ENCODE assay signal across 16 cellular contexts in the genomic region with DNA sequence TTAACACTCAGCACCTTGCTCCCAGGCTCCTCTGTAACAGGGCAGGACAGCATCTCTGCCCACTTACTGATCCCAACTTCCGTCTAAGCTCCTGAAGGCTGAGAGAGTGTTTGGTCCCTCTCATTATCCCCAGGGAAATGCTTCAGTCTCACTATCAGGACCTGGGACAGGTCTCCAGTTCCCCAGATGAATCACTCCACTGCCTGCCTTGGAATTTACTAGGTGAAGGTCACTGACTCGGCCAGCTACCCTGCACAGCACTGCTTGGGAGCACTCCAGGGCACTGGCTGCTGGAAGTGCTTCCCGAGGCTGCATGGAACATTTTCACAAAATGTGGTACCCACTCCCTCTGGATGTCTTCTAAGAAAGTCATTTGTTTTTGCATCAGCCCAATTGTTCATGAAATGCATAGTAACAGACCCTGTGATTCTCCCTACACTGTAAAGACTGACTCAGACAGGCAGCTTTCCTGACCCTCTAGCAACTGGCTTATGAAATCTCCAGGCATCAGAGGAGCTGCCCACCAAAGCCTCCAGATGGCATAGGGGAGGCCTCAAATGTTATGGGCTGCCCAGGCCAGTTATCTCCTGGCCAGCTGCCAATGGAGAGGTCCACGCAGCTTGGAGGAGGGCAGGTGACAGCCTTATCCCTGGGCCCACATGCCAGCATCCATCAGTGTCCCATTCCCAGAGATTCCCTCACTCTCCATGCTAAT.
DNase-seq lines count a peak whose midpoint lies in the region; ATAC-seq and TF ChIP-seq lines count a peak whose summit lies in the region.
"Had no signal": no experiment of that assay in that cellular context is flagged by ENCODE, and none has a peak within 500 bp of the region (broad histone marks: within the 10 kb centered on the region; RNA-seq: fewer than 3 reads in every experiment).

No MANE protein-coding gene starts in this region.

- no peak overlapping the region for H3K4me3 ChIP-seq in GM23248
- H3K4me3 ChIP-seq in heart left ventricle, result no peak overlapping the region
- H3K4me3 ChIP-seq in tibial artery, result no peak overlapping the region
- H3K4me3 ChIP-seq: coronary artery, Peyer's patch had no signal

- H3K36me3 Mint-ChIP-seq in activated CD4-positive, alpha-beta memory T cell treated with anti-CD3 and anti-CD28 coated beads for 36 hours, result no peaks in the 10 kb centered on the region

- ATAC-seq in heart left ventricle, result peak in 3 of 4 donors; percentile 55 to 81 (median 62)

- H3K27me3 ChIP-seq in GM23248 (replicated peaks; ENCODE audit: insufficient read depth), result no peaks in the 10 kb centered on the region
- no peaks in the 10 kb centered on the region for H3K27me3 ChIP-seq in heart left ventricle
- no peaks in the 10 kb centered on the region for H3K27me3 ChIP-seq in tibial artery
- H3K27me3 ChIP-seq: BE2C, Peyer's patch had no signal

- no peak for TF ChIP-seq CTCF in heart left ventricle (IDR thresholded peaks at IDR 0.05)
- TF ChIP-seq CTCF in tibial artery (IDR thresholded peaks at IDR 0.05), result no peak

- H3K9me2 ChIP-seq in GM23248 (ENCODE audit: insufficient read depth), result no peaks in the 10 kb centered on the region

- in situ Hi-C loops in GM23248 (cut with MboI), result no loop called here

- H4K20me1 ChIP-seq in GM23248 (ENCODE audit: insufficient read depth), result no peaks in the 10 kb centered on the region

- H3K4me1 Mint-ChIP-seq in activated CD4-positive, alpha-beta memory T cell treated with anti-CD3 and anti-CD28 coated beads for 36 hours (ENCODE audit: low read depth), result no peaks in the 10 kb centered on the region

- no peaks in the 10 kb centered on the region for H3F3A ChIP-seq in GM23248 (ENCODE audit: insufficient read depth)

- CTCF ChIA-PET in activated CD4-positive, alpha-beta memory T cell treated with anti-CD3 and anti-CD28 coated beads for 36 hours (lab: Charles Lee), result no interaction called here

- H3K9me3 Mint-ChIP-seq in activated CD4-positive, alpha-beta memory T cell treated with anti-CD3 and anti-CD28 coated beads for 36 hours, result no peaks in the 10 kb centered on the region
- H3K9me3 Mint-ChIP-seq: activated T-helper 1 cell treated with anti-CD3 and anti-CD28 coated beads, Interleukin-12 subunit alpha, Interleukin-12 subunit beta, Interleukin-2, Interleukin-4 antibody, amounts not matched to agents 30 ng/mL and 10 ng/mL and 1 ng/mL, durations not matched to agents 14 hours and 24 hours and 36 hours had no signal

- H3K27ac Mint-ChIP-seq in activated CD4-positive, alpha-beta memory T cell treated with anti-CD3 and anti-CD28 coated beads for 36 hours, result no peak overlapping the region
- H3K27ac Mint-ChIP-seq: activated T-helper 1 cell treated with anti-CD3 and anti-CD28 coated beads, Interleukin-12 subunit alpha, Interleukin-12 subunit beta, Interleukin-2, Interleukin-4 antibody, amounts not matched to agents 30 ng/mL and 10 ng/mL and 1 ng/mL, durations not matched to agents 14 hours and 24 hours and 36 hours had no signal

- H3K36me3 ChIP-seq in GM23248 (ENCODE audit: low read depth) (no peaks in the 10 kb centered on the region), heart left ventricle (no peaks in the 10 kb centered on the region), tibial artery (no peaks in the 10 kb centered on the region)
- H3K36me3 ChIP-seq: BE2C, Peyer's patch had no signal

- DNase-seq in A172 (ENCODE audit: low spot score) (peak; percentile 56), GM23248 (peak; percentile 62), T1000 (lab: John Stamatoyannopoulos, UW) (peak; percentile 67), heart left ventricle (peak in 1 of 5 donors; percentile 30), NCI-H1417 treated with DMSO at 0.1 percent for 48 hours (lab: John Stamatoyannopoulos, UW) (no peak), tibial artery (no peak), NCI-H2107 (lab: John Stamatoyannopoulos, UW) (no peak)
- DNase-seq in activated CD4-positive, alpha-beta memory T cell treated with anti-CD3 and anti-CD28 coated beads for 36 hours, result no peak
- DNase-seq: BE2C; NCI-H187; Peyer's patch; small intestine; stimulated activated CD8-positive, alpha-beta memory T cell treated with anti-CD3 and anti-CD28 coated beads, Interleukin-4, amount 100 ng/mL, for 48 hours had no signal

- H3K9ac ChIP-seq in GM23248, result no peak overlapping the region

- WGBS in GM23248 (ENCODE audit: low coverage in 1 of 2, low lambda C conversion rate in 2 of 2, missing lambda C conversion rate in 2 of 2), 2 experiments, result 19 to 21% methylated on average over 4 of the region's 4 CpGs
- WGBS in heart left ventricle, 4 donors, result 25 to 41% (median 33%) methylated on average over 4 of the region's 4 CpGs

- no peaks in the 10 kb centered on the region for H3K27me3 Mint-ChIP-seq in activated CD4-positive, alpha-beta memory T cell treated with anti-CD3 and anti-CD28 coated beads for 36 hours

- H2AFZ ChIP-seq in GM23248, result no peak overlapping the region

- H3K4me1 ChIP-seq in GM23248 (ENCODE audit: insufficient read depth), result no peaks in the 10 kb centered on the region
- no peaks in the 10 kb centered on the region for H3K4me1 ChIP-seq in heart left ventricle
- no peaks in the 10 kb centered on the region for H3K4me1 ChIP-seq in tibial artery
- H3K4me1 ChIP-seq: BE2C, Peyer's patch had no signal

- intact Hi-C loops in heart left ventricle (cut with DNase I), result no loop called here
- intact Hi-C loops in tibial artery (cut with DNase I; ENCODE audit: low total_unique reads), result no loop called here
- intact Hi-C loops in activated CD4-positive, alpha-beta memory T cell treated with anti-CD3 and anti-CD28 coated beads for 36 hours (cut with micrococcal nuclease), result no loop called here

- H3K4me3 Mint-ChIP-seq in activated CD4-positive, alpha-beta memory T cell treated with anti-CD3 and anti-CD28 coated beads for 36 hours, result no peak overlapping the region
- H3K4me3 Mint-ChIP-seq: activated T-helper 1 cell treated with anti-CD3 and anti-CD28 coated beads, Interleukin-12 subunit alpha, Interleukin-12 subunit beta, Interleukin-2, Interleukin-4 antibody, amounts not matched to agents 30 ng/mL and 10 ng/mL and 1 ng/mL, durations not matched to agents 14 hours and 24 hours and 36 hours had no signal

- no peaks in the 10 kb centered on the region for H3K79me2 ChIP-seq in GM23248 (ENCODE audit: insufficient read depth)

- no peak overlapping the region for H3K4me2 ChIP-seq in GM23248 (ENCODE audit: unreplicated experiment)

- POLR2A ChIA-PET in activated CD4-positive, alpha-beta memory T cell treated with anti-CD3 and anti-CD28 coated beads for 36 hours (lab: Charles Lee), result no interaction called here

- H3K27ac ChIP-seq in GM23248 (no peak overlapping the region), heart left ventricle (no peak overlapping the region), tibial artery (no peak overlapping the region)
- H3K27ac ChIP-seq: coronary artery, Peyer's patch, VCaP had no signal

- no peak for TF ChIP-seq POLR2A in heart left ventricle (IDR thresholded peaks at IDR 0.05)

- no peaks in the 10 kb centered on the region for H3K9me3 ChIP-seq in GM23248 (ENCODE audit: low read depth)
- H3K9me3 ChIP-seq in heart left ventricle, result no peaks in the 10 kb centered on the region
- no peaks in the 10 kb centered on the region for H3K9me3 ChIP-seq in tibial artery
- H3K9me3 ChIP-seq: BE2C, Peyer's patch had no signal

Comparison
In these comparisons a context has a peak if more than half of its experiments do, and no peak if none do; other contexts are left out.
1. DNase-seq: peak in A172 (single experiment), GM23248 (single experiment) and T1000 (single experiment); none in NCI-H1417 treated with DMSO at 0.1 percent for 48 hours (single experiment), tibial artery (0 of 2), NCI-H2107 (single experiment) and activated CD4-positive, alpha-beta memory T cell treated with anti-CD3 and anti-CD28 coated beads for 36 hours (single experiment).